ENCODE assay signal across 21 cellular contexts in the genomic region with DNA sequence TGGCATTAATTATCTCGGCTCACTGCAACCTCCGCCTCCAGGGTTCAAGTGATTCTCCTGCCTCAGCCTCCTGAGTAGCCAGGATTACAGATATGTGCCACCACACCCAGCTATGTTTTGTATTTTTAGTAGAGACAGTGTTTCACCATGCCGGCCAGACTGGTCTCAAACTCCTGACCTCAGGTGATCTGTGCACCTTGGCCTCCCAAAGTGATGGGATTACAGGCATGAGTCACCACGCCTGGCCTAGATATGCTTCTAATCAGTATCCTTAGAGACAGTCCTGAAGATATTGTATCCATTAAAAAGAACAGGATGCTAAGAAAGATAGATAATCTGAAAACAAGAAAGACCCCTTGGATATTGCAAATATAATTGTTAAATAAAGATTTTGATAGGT. TPM values are rescaled to one million over a fixed set of nuclear protein-coding genes. Genes with fewer than 3 reads are reported as not detected.
"Had no signal": no experiment of that assay in that cellular context is flagged by ENCODE, and none has a peak within 500 bp of the region (broad histone marks: within the 10 kb centered on the region; RNA-seq: fewer than 3 reads in every experiment).

No MANE protein-coding gene starts in this region.

- H3K27me3 ChIP-seq: cardiac muscle cell, esophagus muscularis mucosa, foreskin keratinocyte, ovary, tibial artery had no signal

- H3K27ac Mint-ChIP-seq: stimulated activated memory B cell treated with anti-CD40 and anti-IgM and Interleukin-4, amounts not matched to agents 10 μg/mL and 1 μg/mL and 100 μg/mL, for 72 hours; stimulated activated naive CD8-positive, alpha-beta T cell treated with anti-CD3 and anti-CD28 coated beads, Interleukin-15, Interleukin-2, amounts not matched to agents 100 ng/mL and 50 ng/mL, for 24 hours had no signal

- H3K9me3 ChIP-seq: esophagus muscularis mucosa, ovary, tibial artery had no signal

- ATAC-seq: foreskin keratinocyte; left colon; stimulated activated memory B cell treated with anti-CD40 and anti-IgM and Interleukin-4, amounts not matched to agents 10 μg/mL and 1 μg/mL and 100 μg/mL, for 72 hours had no signal

- H3K27ac ChIP-seq: cardiac muscle cell, esophagus muscularis mucosa, foreskin keratinocyte, ovary, tibial artery had no signal

- H3K9me3 Mint-ChIP-seq: immature natural killer cell had no signal

- H3K4me1 ChIP-seq: esophagus muscularis mucosa, foreskin keratinocyte, tibial artery had no signal

- H3K27me3 Mint-ChIP-seq: stimulated activated memory B cell treated with anti-CD40 and anti-IgM and Interleukin-4, amounts not matched to agents 10 μg/mL and 1 μg/mL and 100 μg/mL, for 72 hours had no signal

- DNase-seq: cerebellar nuclear complex; effector CD8-positive, alpha-beta T cell; foreskin keratinocyte; immature natural killer cell; kidney; left colon; left ventricle myocardium superior; mesenchymal stem cell; midbrain; nephron progenitor cell; ovary; right cardiac atrium; stimulated activated CD4-positive, alpha-beta T cell treated with anti-CD3 and anti-CD28 coated beads, Interleukin-15, amount 100 ng/mL, for 24 hours; stimulated activated CD4-positive, alpha-beta T cell treated with anti-CD3 and anti-CD28 coated beads, Interleukin-1b, Interleukin-23, amount 100 ng/mL, for 48 hours; stimulated activated CD4-positive, alpha-beta T cell treated with anti-CD3 and anti-CD28 coated beads, Interleukin-4, amount 100 ng/mL, for 24 hours; tibial artery had no signal

- H3K4me3 Mint-ChIP-seq: nephron progenitor cell had no signal

- H3K36me3 ChIP-seq: cardiac muscle cell, esophagus muscularis mucosa, ovary, tibial artery had no signal

- H3K4me3 ChIP-seq: cardiac muscle cell, lung, ovary, tibial artery had no signal

RNA-seq across cellular contexts. Expression of gene IPCEF1, which starts 3.1 kb away (rescaled TPM):
- total RNA-seq: foreskin keratinocyte had no signal
- polyA plus RNA-seq: cardiac muscle cell, foreskin keratinocyte had no signal
